Comparison of ENCODE assay signal across 10 cellular contexts in the genomic region with DNA sequence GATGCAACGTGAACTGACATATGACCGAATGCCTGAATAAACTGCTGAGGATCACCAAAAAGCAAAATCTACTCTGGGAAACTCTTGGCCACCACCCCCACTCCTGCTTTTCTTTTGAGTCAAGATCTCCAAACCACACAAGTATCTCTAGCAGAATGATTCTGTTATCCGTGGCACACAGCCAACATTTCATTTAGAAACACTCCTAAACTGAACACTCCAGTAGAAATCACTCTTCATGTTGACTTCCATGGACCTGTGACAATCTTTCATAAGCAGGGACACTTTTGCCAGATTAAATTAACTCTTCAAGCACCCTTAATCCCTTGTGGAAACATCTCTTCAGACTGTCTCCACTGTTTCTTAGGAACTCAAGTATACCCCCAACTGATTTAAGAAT. TPM values are rescaled to one million over a fixed set of nuclear protein-coding genes. Genes with fewer than 3 reads are reported as not detected.
DNase-seq lines count a peak whose midpoint lies in the region; ATAC-seq and TF ChIP-seq lines count a peak whose summit lies in the region.
"Had no signal": no experiment of that assay in that cellular context is flagged by ENCODE, and none has a peak within 500 bp of the region (broad histone marks: within the 10 kb centered on the region; RNA-seq: fewer than 3 reads in every experiment).

No MANE protein-coding gene starts in this region.

- no peaks in the 10 kb centered on the region for H3K27me3 Mint-ChIP-seq in activated T-helper 17 cell treated with anti-CD3 and anti-CD28 coated beads, Interleukin-2, amount 50 U/mL, for 72 hours
- no peaks in the 10 kb centered on the region for H3K27me3 Mint-ChIP-seq in activated naive CD8-positive, alpha-beta T cell treated with anti-CD3 and anti-CD28 coated beads for 36 hours
- H3K27me3 Mint-ChIP-seq: activated B cell treated with CpG ODN at 0.5 μM for 24 hours, type B pancreatic cell had no signal

- H3K27me3 ChIP-seq in colonic mucosa: no peaks in the 10 kb centered on the region

- no peaks in the 10 kb centered on the region for H3K9me3 ChIP-seq in colonic mucosa

- H3K27ac ChIP-seq in colonic mucosa: no peak overlapping the region

- no peak overlapping the region for H3K27ac Mint-ChIP-seq in activated T-helper 17 cell treated with anti-CD3 and anti-CD28 coated beads, Interleukin-2, amount 50 U/mL, for 72 hours
- no peak overlapping the region for H3K27ac Mint-ChIP-seq in activated naive CD8-positive, alpha-beta T cell treated with anti-CD3 and anti-CD28 coated beads for 36 hours
- H3K27ac Mint-ChIP-seq: activated B cell treated with CpG ODN at 0.5 μM for 24 hours, type B pancreatic cell had no signal

- DNase-seq in stimulated activated CD4-positive, alpha-beta T cell treated with anti-CD3 and anti-CD28 coated beads, Interleukin-12 subunit alpha, Interleukin-12 subunit beta, amount 100 ng/mL, for 48 hours (ENCODE audit: low read depth in 2 of 3, low spot score in 1 of 3): peak in 2 of 3 donors; percentile 3 to 8
- no peak for DNase-seq in stimulated activated CD4-positive, alpha-beta T cell treated with anti-CD3 and anti-CD28 coated beads, Interleukin-4, amount 100 ng/mL, for 4 hours
- DNase-seq in iris pigment epithelial cell (ENCODE audit: low read depth): peak; percentile 75
- DNase-seq in activated naive CD8-positive, alpha-beta T cell treated with anti-CD3 and anti-CD28 coated beads for 36 hours: no peak
- DNase-seq in colonic mucosa: no peak
- no peak for DNase-seq in NCI-H526 treated with DMSO at 0.1 percent for 48 hours (lab: John Stamatoyannopoulos, UW)
- DNase-seq in cerebellar nuclear complex (lab: John Stamatoyannopoulos, UW): no peak
- DNase-seq: activated B cell treated with CpG ODN at 0.5 μM for 24 hours had no signal

- H3K9ac ChIP-seq in colonic mucosa (ENCODE audit: low read depth in 2 of 2, low read length in 2 of 2): no peak overlapping the region

- intact Hi-C loops in colonic mucosa (cut with DNase I): no loop called here

- no peak overlapping the region for H3K4me3 Mint-ChIP-seq in activated T-helper 17 cell treated with anti-CD3 and anti-CD28 coated beads, Interleukin-2, amount 50 U/mL, for 72 hours
- H3K4me3 Mint-ChIP-seq in activated naive CD8-positive, alpha-beta T cell treated with anti-CD3 and anti-CD28 coated beads for 36 hours: no peak overlapping the region
- H3K4me3 Mint-ChIP-seq: activated B cell treated with CpG ODN at 0.5 μM for 24 hours, type B pancreatic cell had no signal

- peaks cover 8% of the 10 kb centered on the region for H3K4me1 Mint-ChIP-seq in activated T-helper 17 cell treated with anti-CD3 and anti-CD28 coated beads, Interleukin-2, amount 50 U/mL, for 72 hours
- peaks cover 2% of the 10 kb centered on the region for H3K4me1 Mint-ChIP-seq in activated naive CD8-positive, alpha-beta T cell treated with anti-CD3 and anti-CD28 coated beads for 36 hours
- H3K4me1 Mint-ChIP-seq: activated B cell treated with CpG ODN at 0.5 μM for 24 hours had no signal

- H3K9me3 Mint-ChIP-seq in activated T-helper 17 cell treated with anti-CD3 and anti-CD28 coated beads, Interleukin-2, amount 50 U/mL, for 72 hours: no peaks in the 10 kb centered on the region
- peaks cover 1% of the 10 kb centered on the region for H3K9me3 Mint-ChIP-seq in activated naive CD8-positive, alpha-beta T cell treated with anti-CD3 and anti-CD28 coated beads for 36 hours
- H3K9me3 Mint-ChIP-seq: activated B cell treated with CpG ODN at 0.5 μM for 24 hours, type B pancreatic cell had no signal

- no peak for TF ChIP-seq CTCF in colonic mucosa (IDR thresholded peaks at IDR 0.05)

- no peaks in the 10 kb centered on the region for H3K4me1 ChIP-seq in colonic mucosa

- H3K36me3 Mint-ChIP-seq in activated T-helper 17 cell treated with anti-CD3 and anti-CD28 coated beads, Interleukin-2, amount 50 U/mL, for 72 hours (ENCODE audit: low read depth): no peaks in the 10 kb centered on the region
- H3K36me3 Mint-ChIP-seq in activated naive CD8-positive, alpha-beta T cell treated with anti-CD3 and anti-CD28 coated beads for 36 hours: no peaks in the 10 kb centered on the region

- H3K4me3 ChIP-seq in colonic mucosa: no peak overlapping the region

- ATAC-seq in activated T-helper 17 cell treated with anti-CD3 and anti-CD28 coated beads, Interleukin-2, amount 50 U/mL, for 72 hours (replicated peaks): peak; percentile 72

- H3K36me3 ChIP-seq in colonic mucosa: no peaks in the 10 kb centered on the region

RNA-seq across cellular contexts. Expression of gene VSIG10L2, which starts 44.4 kb away (rescaled TPM):
- total RNA-seq in activated T-helper 17 cell treated with anti-CD3 and anti-CD28 coated beads, Interleukin-2, amount 50 U/mL, for 72 hours: not detected
- total RNA-seq in activated naive CD8-positive, alpha-beta T cell treated with anti-CD3 and anti-CD28 coated beads for 36 hours: not detected
- not detected for total RNA-seq in colonic mucosa
- total RNA-seq: activated B cell treated with CpG ODN at 0.5 μM for 24 hours had no signal

Comparison
In these comparisons a context has a peak if more than half of its experiments do, and no peak if none do; other contexts are left out.
1. DNase-seq: peak in stimulated activated CD4-positive, alpha-beta T cell treated with anti-CD3 and anti-CD28 coated beads, Interleukin-12 subunit alpha, Interleukin-12 subunit beta, amount 100 ng/mL, for 48 hours (2 of 3) and iris pigment epithelial cell (single experiment); none in stimulated activated CD4-positive, alpha-beta T cell treated with anti-CD3 and anti-CD28 coated beads, Interleukin-4, amount 100 ng/mL, for 4 hours (0 of 2), activated naive CD8-positive, alpha-beta T cell treated with anti-CD3 and anti-CD28 coated beads for 36 hours (single experiment), colonic mucosa (single experiment), NCI-H526 treated with DMSO at 0.1 percent for 48 hours (single experiment) and cerebellar nuclear complex (0 of 2).